1 cellular context compared by ENCODE assay signal in the genomic region with DNA sequence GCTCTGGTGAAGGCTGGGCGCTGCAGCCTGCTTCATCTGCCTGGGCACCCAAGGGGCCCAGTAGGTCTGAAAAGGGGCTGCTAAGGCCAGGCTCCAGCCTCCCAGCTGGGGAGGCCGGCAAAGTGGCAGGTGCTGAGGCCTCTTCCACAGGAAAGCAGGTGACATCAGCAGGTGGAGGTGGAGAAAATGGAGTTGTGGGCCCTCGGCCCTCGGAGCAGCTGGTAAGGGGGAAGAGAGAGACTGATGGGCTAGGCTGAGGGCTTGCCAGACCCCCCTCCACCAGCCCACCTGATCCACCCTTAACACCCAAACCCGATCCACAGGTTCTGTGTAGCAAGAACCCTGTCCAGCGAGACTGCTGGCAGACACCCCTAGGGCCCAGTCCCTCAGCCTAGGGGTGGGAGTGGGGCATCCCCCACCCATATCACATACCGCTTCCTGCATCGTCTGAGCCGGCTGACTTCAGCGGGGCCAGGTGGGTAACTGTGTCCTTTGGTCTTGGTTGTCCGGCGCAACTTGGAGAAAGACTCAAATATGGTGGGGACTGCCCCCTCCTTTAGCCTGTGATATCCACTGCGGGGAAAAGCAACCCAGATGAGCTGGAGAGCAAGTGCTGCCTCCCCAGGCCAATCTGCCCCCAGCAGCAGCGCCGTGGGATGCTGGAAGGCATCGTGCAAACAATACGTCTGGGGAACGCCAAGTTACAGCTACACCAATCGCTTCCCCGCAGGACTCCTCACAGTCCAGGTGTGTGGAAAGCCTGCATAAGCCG.
TF ChIP-seq lines count a peak whose summit lies in the region.

No MANE protein-coding gene starts in this region.

TF ChIP-seq in HCT116, 20 proteins besides CTCF, POLR2A, EP300 and RAD21 (continued from another document):
- TF ChIP-seq CBX3 (IDR thresholded peaks at IDR 0.05; ENCODE audit: low read depth) (no peak), EZH2phosphoT487 (IDR thresholded peaks at IDR 0.05; ENCODE audit: borderline replicate concordance) (no peak), YY1 (IDR thresholded peaks at IDR 0.05; ENCODE audit: extremely low read depth, insufficient replicate concordance, low read depth, low read length) (no peak), FOSL1 (IDR thresholded peaks at IDR 0.05; ENCODE audit: low read depth) (no peak), EZH2 (IDR thresholded peaks at IDR 0.05) (no peak), JUND (IDR thresholded peaks at IDR 0.05) (no peak), SP1 (IDR thresholded peaks at IDR 0.05; ENCODE audit: low read depth) (no peak), ZNF274 (IDR thresholded peaks at IDR 0.05; ENCODE audit: low read depth, low read length) (no peak), ZFX (IDR thresholded peaks at IDR 0.05) (no peak), CEBPB (IDR thresholded peaks at IDR 0.05; ENCODE audit: low read depth) (no peak), SRF (IDR thresholded peaks at IDR 0.05; ENCODE audit: low read depth) (no peak), SIN3A (IDR thresholded peaks at IDR 0.05; ENCODE audit: low read depth) (no peak), TCF7L2 (IDR thresholded peaks at IDR 0.05; ENCODE audit: borderline replicate concordance, extremely low read depth, insufficient read depth, insufficient read length) (no peak), POLR2AphosphoS5 (IDR thresholded peaks at IDR 0.05; ENCODE audit: low read depth, low read length) (no peak)
- TF ChIP-seq, protein P1, sequence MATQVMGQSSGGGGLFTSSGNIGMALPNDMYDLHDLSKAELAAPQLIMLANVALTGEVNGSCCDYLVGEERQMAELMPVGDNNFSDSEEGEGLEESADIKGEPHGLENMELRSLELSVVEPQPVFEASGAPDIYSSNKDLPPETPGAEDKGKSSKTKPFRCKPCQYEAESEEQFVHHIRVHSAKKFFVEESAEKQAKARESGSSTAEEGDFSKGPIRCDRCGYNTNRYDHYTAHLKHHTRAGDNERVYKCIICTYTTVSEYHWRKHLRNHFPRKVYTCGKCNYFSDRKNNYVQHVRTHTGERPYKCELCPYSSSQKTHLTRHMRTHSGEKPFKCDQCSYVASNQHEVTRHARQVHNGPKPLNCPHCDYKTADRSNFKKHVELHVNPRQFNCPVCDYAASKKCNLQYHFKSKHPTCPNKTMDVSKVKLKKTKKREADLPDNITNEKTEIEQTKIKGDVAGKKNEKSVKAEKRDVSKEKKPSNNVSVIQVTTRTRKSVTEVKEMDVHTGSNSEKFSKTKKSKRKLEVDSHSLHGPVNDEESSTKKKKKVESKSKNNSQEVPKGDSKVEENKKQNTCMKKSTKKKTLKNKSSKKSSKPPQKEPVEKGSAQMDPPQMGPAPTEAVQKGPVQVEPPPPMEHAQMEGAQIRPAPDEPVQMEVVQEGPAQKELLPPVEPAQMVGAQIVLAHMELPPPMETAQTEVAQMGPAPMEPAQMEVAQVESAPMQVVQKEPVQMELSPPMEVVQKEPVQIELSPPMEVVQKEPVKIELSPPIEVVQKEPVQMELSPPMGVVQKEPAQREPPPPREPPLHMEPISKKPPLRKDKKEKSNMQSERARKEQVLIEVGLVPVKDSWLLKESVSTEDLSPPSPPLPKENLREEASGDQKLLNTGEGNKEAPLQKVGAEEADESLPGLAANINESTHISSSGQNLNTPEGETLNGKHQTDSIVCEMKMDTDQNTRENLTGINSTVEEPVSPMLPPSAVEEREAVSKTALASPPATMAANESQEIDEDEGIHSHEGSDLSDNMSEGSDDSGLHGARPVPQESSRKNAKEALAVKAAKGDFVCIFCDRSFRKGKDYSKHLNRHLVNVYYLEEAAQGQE (IDR thresholded peaks at IDR 0.05; ENCODE audit: low read depth) = no peak
- TF ChIP-seq, protein P2, sequence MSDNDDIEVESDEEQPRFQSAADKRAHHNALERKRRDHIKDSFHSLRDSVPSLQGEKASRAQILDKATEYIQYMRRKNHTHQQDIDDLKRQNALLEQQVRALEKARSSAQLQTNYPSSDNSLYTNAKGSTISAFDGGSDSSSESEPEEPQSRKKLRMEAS (IDR thresholded peaks at IDR 0.05) = no peak
TF ChIP-seq in HCT116: peak in this region for 0.
